ENCODE assay signal across 2 cellular contexts in the genomic region with DNA sequence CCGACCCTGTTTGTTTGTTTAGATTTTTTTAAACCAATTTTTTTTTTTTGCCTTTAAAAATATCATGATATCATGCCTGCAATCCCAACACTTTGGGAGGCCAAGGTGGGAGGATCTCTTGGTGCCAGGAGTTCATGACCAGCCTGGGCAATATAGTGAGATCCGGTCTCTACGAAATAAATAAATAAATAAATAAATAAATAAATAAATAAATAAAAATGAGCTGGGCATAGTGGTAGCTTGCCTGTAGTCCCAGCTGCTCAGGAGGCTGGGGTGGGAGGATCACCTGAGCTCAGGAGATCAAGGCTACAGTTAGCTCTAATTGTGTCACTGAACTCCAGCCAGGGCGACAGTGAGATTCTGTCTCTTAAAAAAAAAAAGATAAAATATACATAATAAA.
A peak's percentile ranks its signal among the peaks of the same experiment; 100 is the strongest.
TF ChIP-seq lines count a peak whose summit lies in the region.

No MANE protein-coding gene starts in this region.

TF ChIP-seq in A549, 52 proteins besides CTCF, POLR2A, EP300 and RAD21:
- TF ChIP-seq, protein P1, sequence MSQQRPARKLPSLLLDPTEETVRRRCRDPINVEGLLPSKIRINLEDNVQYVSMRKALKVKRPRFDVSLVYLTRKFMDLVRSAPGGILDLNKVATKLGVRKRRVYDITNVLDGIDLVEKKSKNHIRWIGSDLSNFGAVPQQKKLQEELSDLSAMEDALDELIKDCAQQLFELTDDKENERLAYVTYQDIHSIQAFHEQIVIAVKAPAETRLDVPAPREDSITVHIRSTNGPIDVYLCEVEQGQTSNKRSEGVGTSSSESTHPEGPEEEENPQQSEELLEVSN (IDR thresholded peaks at IDR 0.05; ENCODE audit: borderline replicate concordance, low read depth), result no peak
- peak; percentile 89 for TF ChIP-seq ZC3H11A (IDR thresholded peaks at IDR 0.05)

TF ChIP-seq in HEK293, 187 proteins besides CTCF, POLR2A, EP300 and RAD21 (continued from another document and continues in another):
- TF ChIP-seq ZNF274 (IDR thresholded peaks at IDR 0.05; ENCODE audit: low read length) (no peak), ZNF274 (tag by site-specific recombination; IDR thresholded peaks at IDR 0.05; ENCODE audit: borderline replicate concordance) (no peak), ZNF394 (tag by site-specific recombination; IDR thresholded peaks at IDR 0.05; ENCODE audit: borderline replicate concordance) (peak; percentile 85; the same call in 1 of the 2 replicates), ZNF626 (tag by site-specific recombination; IDR thresholded peaks at IDR 0.05) (no peak), ZNF530 (tag by site-specific recombination; IDR thresholded peaks at IDR 0.05; ENCODE audit: low read depth) (no peak), ZNF324 (tag by site-specific recombination; IDR thresholded peaks at IDR 0.05) (no peak), ZBTB21 (tag by site-specific recombination; IDR thresholded peaks at IDR 0.05) (peak; percentile 32; the same call in 1 of the 2 replicates), ZFP41 (tag by site-specific recombination; IDR thresholded peaks at IDR 0.05; ENCODE audit: borderline replicate concordance) (no peak), ZNF433 (tag by site-specific recombination; IDR thresholded peaks at IDR 0.05; ENCODE audit: low read depth) (no peak), KLF16 (tag by site-specific recombination; IDR thresholded peaks at IDR 0.05) (no peak), ZNF501 (tag by site-specific recombination; IDR thresholded peaks at IDR 0.05) (no peak), ZNF354C (tag by site-specific recombination; IDR thresholded peaks at IDR 0.05; ENCODE audit: borderline replicate concordance, low read depth) (no peak), ZNF654 (tag by site-specific recombination; IDR thresholded peaks at IDR 0.05; ENCODE audit: low read depth) (peak; percentile 26), ZBTB1 (tag by site-specific recombination; IDR thresholded peaks at IDR 0.05) (no peak), BCL11A (tag by site-specific recombination; IDR thresholded peaks at IDR 0.05; ENCODE audit: low read depth) (no peak), HOXD13 (CRISPR knock-in tag; IDR thresholded peaks at IDR 0.05; ENCODE audit: borderline replicate concordance) (no peak), ZNF10 (tag by site-specific recombination; IDR thresholded peaks at IDR 0.05) (no peak), ZNF239 (tag by site-specific recombination; IDR thresholded peaks at IDR 0.05) (no peak), KLF8 (tag by site-specific recombination; IDR thresholded peaks at IDR 0.05) (no peak), ZNF548 (tag by site-specific recombination; IDR thresholded peaks at IDR 0.05) (no peak), WT1 (tag by site-specific recombination; IDR thresholded peaks at IDR 0.05) (no peak), ZNF529 (tag by site-specific recombination; IDR thresholded peaks at IDR 0.05; ENCODE audit: insufficient replicate concordance) (no peak), ZNF114 (tag by site-specific recombination; IDR thresholded peaks at IDR 0.05) (no peak), ZBTB20 (tag by site-specific recombination; IDR thresholded peaks at IDR 0.05) (no peak), ZNF423 (tag by site-specific recombination; IDR thresholded peaks at IDR 0.05) (no peak), ZXDB (tag by site-specific recombination; IDR thresholded peaks at IDR 0.05) (peak; percentile 33; the same call in 1 of the 2 replicates), ZNF133 (tag by site-specific recombination; IDR thresholded peaks at IDR 0.05) (no peak), ZNF677 (tag by site-specific recombination; IDR thresholded peaks at IDR 0.05) (no peak), ZNF16 (tag by site-specific recombination; IDR thresholded peaks at IDR 0.05; ENCODE audit: low read depth) (no peak), ZNF792 (tag by site-specific recombination; IDR thresholded peaks at IDR 0.05) (no peak), ZNF266 (tag by site-specific recombination; IDR thresholded peaks at IDR 0.05; ENCODE audit: low read depth) (0 out of 2 replicates have a peak, but pooled peaks have one; percentile 29), ZNF600 (tag by site-specific recombination; IDR thresholded peaks at IDR 0.05) (no peak), ZNF837 (tag by site-specific recombination; IDR thresholded peaks at IDR 0.05) (no peak)
- TF ChIP-seq, protein P2, sequence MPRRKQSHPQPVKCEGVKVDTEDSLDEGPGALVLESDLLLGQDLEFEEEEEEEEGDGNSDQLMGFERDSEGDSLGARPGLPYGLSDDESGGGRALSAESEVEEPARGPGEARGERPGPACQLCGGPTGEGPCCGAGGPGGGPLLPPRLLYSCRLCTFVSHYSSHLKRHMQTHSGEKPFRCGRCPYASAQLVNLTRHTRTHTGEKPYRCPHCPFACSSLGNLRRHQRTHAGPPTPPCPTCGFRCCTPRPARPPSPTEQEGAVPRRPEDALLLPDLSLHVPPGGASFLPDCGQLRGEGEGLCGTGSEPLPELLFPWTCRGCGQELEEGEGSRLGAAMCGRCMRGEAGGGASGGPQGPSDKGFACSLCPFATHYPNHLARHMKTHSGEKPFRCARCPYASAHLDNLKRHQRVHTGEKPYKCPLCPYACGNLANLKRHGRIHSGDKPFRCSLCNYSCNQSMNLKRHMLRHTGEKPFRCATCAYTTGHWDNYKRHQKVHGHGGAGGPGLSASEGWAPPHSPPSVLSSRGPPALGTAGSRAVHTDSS (tag by site-specific recombination; IDR thresholded peaks at IDR 0.05), result no peak
- TF ChIP-seq, protein P3, sequence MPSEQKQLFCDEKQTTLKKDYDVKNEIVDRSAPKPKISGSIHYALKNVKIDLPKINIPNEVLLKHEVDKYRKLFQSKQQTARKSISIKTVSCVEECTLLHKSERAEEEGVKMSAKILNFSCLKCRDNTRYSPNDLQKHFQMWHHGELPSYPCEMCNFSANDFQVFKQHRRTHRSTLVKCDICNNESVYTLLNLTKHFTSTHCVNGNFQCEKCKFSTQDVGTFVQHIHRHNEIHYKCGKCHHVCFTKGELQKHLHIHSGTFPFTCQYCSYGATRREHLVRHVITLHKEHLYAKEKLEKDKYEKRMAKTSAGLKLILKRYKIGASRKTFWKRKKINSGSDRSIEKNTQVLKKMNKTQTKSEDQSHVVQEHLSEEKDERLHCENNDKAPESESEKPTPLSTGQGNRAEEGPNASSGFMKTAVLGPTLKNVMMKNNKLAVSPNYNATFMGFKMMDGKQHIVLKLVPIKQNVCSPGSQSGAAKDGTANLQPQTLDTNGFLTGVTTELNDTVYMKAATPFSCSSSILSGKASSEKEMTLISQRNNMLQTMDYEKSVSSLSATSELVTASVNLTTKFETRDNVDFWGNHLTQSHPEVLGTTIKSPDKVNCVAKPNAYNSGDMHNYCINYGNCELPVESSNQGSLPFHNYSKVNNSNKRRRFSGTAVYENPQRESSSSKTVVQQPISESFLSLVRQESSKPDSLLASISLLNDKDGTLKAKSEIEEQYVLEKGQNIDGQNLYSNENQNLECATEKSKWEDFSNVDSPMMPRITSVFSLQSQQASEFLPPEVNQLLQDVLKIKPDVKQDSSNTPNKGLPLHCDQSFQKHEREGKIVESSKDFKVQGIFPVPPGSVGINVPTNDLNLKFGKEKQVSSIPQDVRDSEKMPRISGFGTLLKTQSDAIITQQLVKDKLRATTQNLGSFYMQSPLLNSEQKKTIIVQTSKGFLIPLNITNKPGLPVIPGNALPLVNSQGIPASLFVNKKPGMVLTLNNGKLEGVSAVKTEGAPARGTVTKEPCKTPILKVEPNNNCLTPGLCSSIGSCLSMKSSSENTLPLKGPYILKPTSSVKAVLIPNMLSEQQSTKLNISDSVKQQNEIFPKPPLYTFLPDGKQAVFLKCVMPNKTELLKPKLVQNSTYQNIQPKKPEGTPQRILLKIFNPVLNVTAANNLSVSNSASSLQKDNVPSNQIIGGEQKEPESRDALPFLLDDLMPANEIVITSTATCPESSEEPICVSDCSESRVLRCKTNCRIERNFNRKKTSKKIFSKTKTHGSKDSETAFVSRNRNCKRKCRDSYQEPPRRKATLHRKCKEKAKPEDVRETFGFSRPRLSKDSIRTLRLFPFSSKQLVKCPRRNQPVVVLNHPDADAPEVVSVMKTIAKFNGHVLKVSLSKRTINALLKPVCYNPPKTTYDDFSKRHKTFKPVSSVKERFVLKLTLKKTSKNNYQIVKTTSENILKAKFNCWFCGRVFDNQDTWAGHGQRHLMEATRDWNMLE (tag by site-specific recombination; conservative IDR thresholded peaks at IDR 0.05; ENCODE audit: low read depth), result peak; percentile 74
- TF ChIP-seq, protein P4, sequence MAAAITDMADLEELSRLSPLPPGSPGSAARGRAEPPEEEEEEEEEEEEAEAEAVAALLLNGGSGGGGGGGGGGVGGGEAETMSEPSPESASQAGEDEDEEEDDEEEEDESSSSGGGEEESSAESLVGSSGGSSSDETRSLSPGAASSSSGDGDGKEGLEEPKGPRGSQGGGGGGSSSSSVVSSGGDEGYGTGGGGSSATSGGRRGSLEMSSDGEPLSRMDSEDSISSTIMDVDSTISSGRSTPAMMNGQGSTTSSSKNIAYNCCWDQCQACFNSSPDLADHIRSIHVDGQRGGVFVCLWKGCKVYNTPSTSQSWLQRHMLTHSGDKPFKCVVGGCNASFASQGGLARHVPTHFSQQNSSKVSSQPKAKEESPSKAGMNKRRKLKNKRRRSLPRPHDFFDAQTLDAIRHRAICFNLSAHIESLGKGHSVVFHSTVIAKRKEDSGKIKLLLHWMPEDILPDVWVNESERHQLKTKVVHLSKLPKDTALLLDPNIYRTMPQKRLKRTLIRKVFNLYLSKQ (tag by site-specific recombination; IDR thresholded peaks at IDR 0.05; ENCODE audit: borderline replicate concordance), result no peak
- TF ChIP-seq, protein P5, sequence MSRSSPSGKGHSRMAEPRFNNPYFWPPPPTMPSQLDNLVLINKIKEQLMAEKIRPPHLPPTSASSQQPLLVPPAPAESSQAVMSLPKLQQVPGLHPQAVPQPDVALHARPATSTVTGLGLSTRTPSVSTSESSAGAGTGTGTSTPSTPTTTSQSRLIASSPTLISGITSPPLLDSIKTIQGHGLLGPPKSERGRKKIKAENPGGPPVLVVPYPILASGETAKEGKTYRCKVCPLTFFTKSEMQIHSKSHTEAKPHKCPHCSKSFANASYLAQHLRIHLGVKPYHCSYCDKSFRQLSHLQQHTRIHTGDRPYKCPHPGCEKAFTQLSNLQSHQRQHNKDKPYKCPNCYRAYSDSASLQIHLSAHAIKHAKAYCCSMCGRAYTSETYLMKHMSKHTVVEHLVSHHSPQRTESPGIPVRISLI (tag by site-specific recombination; IDR thresholded peaks at IDR 0.05), result no peak
- TF ChIP-seq, protein P6, sequence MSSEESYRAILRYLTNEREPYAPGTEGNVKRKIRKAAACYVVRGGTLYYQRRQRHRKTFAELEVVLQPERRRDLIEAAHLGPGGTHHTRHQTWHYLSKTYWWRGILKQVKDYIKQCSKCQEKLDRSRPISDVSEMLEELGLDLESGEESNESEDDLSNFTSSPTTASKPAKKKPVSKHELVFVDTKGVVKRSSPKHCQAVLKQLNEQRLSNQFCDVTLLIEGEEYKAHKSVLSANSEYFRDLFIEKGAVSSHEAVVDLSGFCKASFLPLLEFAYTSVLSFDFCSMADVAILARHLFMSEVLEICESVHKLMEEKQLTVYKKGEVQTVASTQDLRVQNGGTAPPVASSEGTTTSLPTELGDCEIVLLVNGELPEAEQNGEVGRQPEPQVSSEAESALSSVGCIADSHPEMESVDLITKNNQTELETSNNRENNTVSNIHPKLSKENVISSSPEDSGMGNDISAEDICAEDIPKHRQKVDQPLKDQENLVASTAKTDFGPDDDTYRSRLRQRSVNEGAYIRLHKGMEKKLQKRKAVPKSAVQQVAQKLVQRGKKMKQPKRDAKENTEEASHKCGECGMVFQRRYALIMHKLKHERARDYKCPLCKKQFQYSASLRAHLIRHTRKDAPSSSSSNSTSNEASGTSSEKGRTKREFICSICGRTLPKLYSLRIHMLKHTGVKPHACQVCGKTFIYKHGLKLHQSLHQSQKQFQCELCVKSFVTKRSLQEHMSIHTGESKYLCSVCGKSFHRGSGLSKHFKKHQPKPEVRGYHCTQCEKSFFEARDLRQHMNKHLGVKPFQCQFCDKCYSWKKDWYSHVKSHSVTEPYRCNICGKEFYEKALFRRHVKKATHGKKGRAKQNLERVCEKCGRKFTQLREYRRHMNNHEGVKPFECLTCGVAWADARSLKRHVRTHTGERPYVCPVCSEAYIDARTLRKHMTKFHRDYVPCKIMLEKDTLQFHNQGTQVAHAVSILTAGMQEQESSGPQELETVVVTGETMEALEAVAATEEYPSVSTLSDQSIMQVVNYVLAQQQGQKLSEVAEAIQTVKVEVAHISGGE (tag by site-specific recombination; conservative IDR thresholded peaks at IDR 0.05; ENCODE audit: low read depth), result peak; percentile 32; the same call in 1 of the 2 replicates
- TF ChIP-seq, protein P7, sequence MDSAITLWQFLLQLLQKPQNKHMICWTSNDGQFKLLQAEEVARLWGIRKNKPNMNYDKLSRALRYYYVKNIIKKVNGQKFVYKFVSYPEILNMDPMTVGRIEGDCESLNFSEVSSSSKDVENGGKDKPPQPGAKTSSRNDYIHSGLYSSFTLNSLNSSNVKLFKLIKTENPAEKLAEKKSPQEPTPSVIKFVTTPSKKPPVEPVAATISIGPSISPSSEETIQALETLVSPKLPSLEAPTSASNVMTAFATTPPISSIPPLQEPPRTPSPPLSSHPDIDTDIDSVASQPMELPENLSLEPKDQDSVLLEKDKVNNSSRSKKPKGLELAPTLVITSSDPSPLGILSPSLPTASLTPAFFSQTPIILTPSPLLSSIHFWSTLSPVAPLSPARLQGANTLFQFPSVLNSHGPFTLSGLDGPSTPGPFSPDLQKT (IDR thresholded peaks at IDR 0.05; ENCODE audit: borderline replicate concordance, low read depth, low read length), result no peak
- TF ChIP-seq, protein P8, sequence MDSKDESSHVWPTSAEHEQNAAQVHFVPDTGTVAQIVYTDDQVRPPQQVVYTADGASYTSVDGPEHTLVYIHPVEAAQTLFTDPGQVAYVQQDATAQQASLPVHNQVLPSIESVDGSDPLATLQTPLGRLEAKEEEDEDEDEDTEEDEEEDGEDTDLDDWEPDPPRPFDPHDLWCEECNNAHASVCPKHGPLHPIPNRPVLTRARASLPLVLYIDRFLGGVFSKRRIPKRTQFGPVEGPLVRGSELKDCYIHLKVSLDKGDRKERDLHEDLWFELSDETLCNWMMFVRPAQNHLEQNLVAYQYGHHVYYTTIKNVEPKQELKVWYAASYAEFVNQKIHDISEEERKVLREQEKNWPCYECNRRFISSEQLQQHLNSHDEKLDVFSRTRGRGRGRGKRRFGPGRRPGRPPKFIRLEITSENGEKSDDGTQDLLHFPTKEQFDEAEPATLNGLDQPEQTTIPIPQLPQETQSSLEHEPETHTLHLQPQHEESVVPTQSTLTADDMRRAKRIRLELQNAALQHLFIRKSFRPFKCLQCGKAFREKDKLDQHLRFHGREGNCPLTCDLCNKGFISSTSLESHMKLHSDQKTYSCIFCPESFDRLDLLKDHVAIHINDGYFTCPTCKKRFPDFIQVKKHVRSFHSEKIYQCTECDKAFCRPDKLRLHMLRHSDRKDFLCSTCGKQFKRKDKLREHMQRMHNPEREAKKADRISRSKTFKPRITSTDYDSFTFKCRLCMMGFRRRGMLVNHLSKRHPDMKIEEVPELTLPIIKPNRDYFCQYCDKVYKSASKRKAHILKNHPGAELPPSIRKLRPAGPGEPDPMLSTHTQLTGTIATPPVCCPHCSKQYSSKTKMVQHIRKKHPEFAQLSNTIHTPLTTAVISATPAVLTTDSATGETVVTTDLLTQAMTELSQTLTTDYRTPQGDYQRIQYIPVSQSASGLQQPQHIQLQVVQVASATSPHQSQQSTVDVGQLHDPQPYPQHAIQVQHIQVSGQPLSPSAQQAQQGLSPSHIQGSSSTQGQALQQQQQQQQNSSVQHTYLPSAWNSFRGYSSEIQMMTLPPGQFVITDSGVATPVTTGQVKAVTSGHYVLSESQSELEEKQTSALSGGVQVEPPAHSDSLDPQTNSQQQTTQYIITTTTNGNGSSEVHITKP (tag by site-specific recombination; IDR thresholded peaks at IDR 0.05), result no peak
